In genomic region chr6:5261545-5262109, GRCh38 we compare ENCODE assay signal across 8 cellular contexts. TPM values are rescaled to one million over a fixed set of nuclear protein-coding genes. Genes with fewer than 3 reads are reported as not detected.
A peak's percentile ranks its signal among the peaks of the same experiment; 100 is the strongest.
DNase-seq lines count a peak whose midpoint lies in the region; ATAC-seq and TF ChIP-seq lines count a peak whose summit lies in the region.

No MANE protein-coding gene starts in this region.

- CTCF ChIA-PET in CD4-positive, alpha-beta T cell (lab: Charles Lee), result interaction anchor here (0.7 to 2.1 kb wide), 5 partner anchors 9 to 118 kb away, joined by 3 to 7 read pairs (median 3); no protein-coding TSS in a partner anchor

- H3K4me3 Mint-ChIP-seq in CD4-positive, alpha-beta T cell, result peak overlapping the region; percentile 98
- peak overlapping the region; percentile 98 for H3K4me3 Mint-ChIP-seq in central memory CD8-positive, alpha-beta T cell

- H3K4me1 ChIP-seq in HUES64 (ENCODE audit: insufficient read depth, low read length) (no peaks in the 10 kb centered on the region; the same call in 1 of the 2 replicates), muscle layer of duodenum (ENCODE audit: control insufficient read depth in 1 of 2, insufficient read depth in 2 of 2, low read length in 2 of 2) (peaks cover 0 to 27% of the 10 kb centered on the region in 2 donors)

- H3K36me3 ChIP-seq in HUES64 (ENCODE audit: insufficient read depth, low read length), result peaks cover 17% of the 10 kb centered on the region
- H3K36me3 ChIP-seq in muscle layer of duodenum (ENCODE audit: control insufficient read depth in 1 of 2, insufficient read depth in 2 of 2, low read length in 2 of 2), result no peaks in the 10 kb centered on the region

- no peaks in the 10 kb centered on the region for H3K27me3 ChIP-seq in CD4-positive, alpha-beta T cell (ENCODE audit: control insufficient read depth, insufficient read depth, low read length)
- no peaks in the 10 kb centered on the region for H3K27me3 ChIP-seq in HUES64 (ENCODE audit: insufficient read depth, low read length)
- no peaks in the 10 kb centered on the region for H3K27me3 ChIP-seq in muscle layer of duodenum (ENCODE audit: low read depth, low read length)

- TF ChIP-seq CTCF in CD4-positive, alpha-beta T cell (IDR thresholded peaks at IDR 0.05), result no peak

- H3K9me3 ChIP-seq in CD4-positive, alpha-beta T cell (ENCODE audit: control insufficient read depth, low read length), result no peaks in the 10 kb centered on the region
- H3K9me3 ChIP-seq in HUES64 (ENCODE audit: insufficient read depth, low read depth, low read length) (no peaks in the 10 kb centered on the region), muscle layer of duodenum (ENCODE audit: control insufficient read depth in 1 of 2, low read length in 2 of 2) (no peaks in the 10 kb centered on the region)

- H3K4me3 ChIP-seq in HUES64 (ENCODE audit: low read length), result peak overlapping the region; percentile 88
- H3K4me3 ChIP-seq in muscle layer of duodenum (ENCODE audit: low read depth in 1 of 2, low read length in 2 of 2), result peak overlapping the region; percentile 90 to 99

- no peaks in the 10 kb centered on the region for H3K9me3 Mint-ChIP-seq in CD4-positive, alpha-beta T cell
- no peaks in the 10 kb centered on the region for H3K9me3 Mint-ChIP-seq in central memory CD8-positive, alpha-beta T cell

- no peaks in the 10 kb centered on the region for H3K27me3 Mint-ChIP-seq in CD4-positive, alpha-beta T cell
- H3K27me3 Mint-ChIP-seq in central memory CD8-positive, alpha-beta T cell, result no peaks in the 10 kb centered on the region

- DNase-seq in CD4-positive, alpha-beta T cell, result no peak
- no peak for DNase-seq in central memory CD8-positive, alpha-beta T cell (ENCODE audit: low spot score in 2 of 2)
- DNase-seq in NCI-H1092 treated with DMSO at 0.1 percent for 48 hours (lab: John Stamatoyannopoulos, UW) (no peak), AG20443 (ENCODE audit: low spot score) (no peak), NCI-H2107 treated with DMSO at 0.1 percent for 48 hours (lab: John Stamatoyannopoulos, UW; ENCODE audit: unreplicated experiment) (no peak), activated gamma-delta T cell treated with Interleukin-2 at 50 U/mL for 16 hours (no peak)

- intact Hi-C loops in CD4-positive, alpha-beta T cell (cut with DNase I, micrococcal nuclease), result loop anchor here (1.0 to 10.0 kb wide), 7 partner anchors 87 to 1127 kb away; partner anchors contain the start of genes CDYL (in 1 of the 2), ECI2 (in 1 of the 2) and NRN1 (in 1 of the 2)

- H3K27ac ChIP-seq in CD4-positive, alpha-beta T cell (ENCODE audit: low read depth, low read length), result peak overlapping the region; percentile 98
- H3K27ac ChIP-seq in HUES64 (ENCODE audit: low read depth, low read length) (peak overlapping the region; percentile 99), muscle layer of duodenum (ENCODE audit: low read length) (peak overlapping the region; percentile 92)

- under 1% methylated on average over 19 of the region's 19 CpGs for WGBS in HUES64

- H3K27ac Mint-ChIP-seq in CD4-positive, alpha-beta T cell, result peak overlapping the region; percentile 100
- peak overlapping the region; percentile 100 for H3K27ac Mint-ChIP-seq in central memory CD8-positive, alpha-beta T cell (ENCODE audit: low read depth)

- peaks cover 46% of the 10 kb centered on the region for H3K36me3 Mint-ChIP-seq in CD4-positive, alpha-beta T cell (ENCODE audit: low read depth)
- H3K36me3 Mint-ChIP-seq in central memory CD8-positive, alpha-beta T cell (ENCODE audit: insufficient read depth), result peaks cover 12% of the 10 kb centered on the region

- ATAC-seq in CD4-positive, alpha-beta T cell (ENCODE audit: poor library complexity), result no peak
- ATAC-seq in central memory CD8-positive, alpha-beta T cell (replicated peaks; ENCODE audit: extremely low read depth, poor library complexity, severe bottlenecking), result no peak

- H3K4me1 Mint-ChIP-seq in CD4-positive, alpha-beta T cell (ENCODE audit: low read depth), result peaks cover 42% of the 10 kb centered on the region
- peaks cover 34% of the 10 kb centered on the region for H3K4me1 Mint-ChIP-seq in central memory CD8-positive, alpha-beta T cell

- peak overlapping the region; percentile 100 for H3K9ac ChIP-seq in HUES64 (ENCODE audit: low read depth, low read length)

- POLR2A ChIA-PET in CD4-positive, alpha-beta T cell (lab: Charles Lee), result interaction anchor here (1.2 to 4.0 kb wide), 9 partner anchors 9 to 1398 kb away, joined by 3 to 74 read pairs (median 8); partner anchors contain the start of genes ECI2 and RPP40

RNA-seq across cellular contexts. Expression of gene FARS2, which starts 0.3 kb away (rescaled TPM):
- 10 to 100 TPM; 12.6 to 12.8 TPM for total RNA-seq in CD4-positive, alpha-beta T cell
- polyA plus RNA-seq in HUES64 (2013, experiment 1 of 2), result 11.4 TPM
- 10.4 TPM for polyA plus RNA-seq in HUES64 (2013, experiment 2 of 2)

RNA-seq across cellular contexts. Expression of gene LYRM4, which starts 0.9 kb away (rescaled TPM):
- total RNA-seq in CD4-positive, alpha-beta T cell, result 10 to 100 TPM; 24.8 to 28.1 TPM
- 41.3 TPM for polyA plus RNA-seq in HUES64 (2013, experiment 1 of 2)
- polyA plus RNA-seq in HUES64 (2013, experiment 2 of 2), result 45.6 TPM
